ENCODE assay signal across 19 cellular contexts in genomic region chr10:17882557-17882956, GRCh38.
DNase-seq lines count a peak whose midpoint lies in the region; TF ChIP-seq lines count a peak whose summit lies in the region.
"Had no signal": no experiment of that assay in that cellular context is flagged by ENCODE, and none has a peak within 500 bp of the region (broad histone marks: within the 10 kb centered on the region; RNA-seq: fewer than 3 reads in every experiment).

No MANE protein-coding gene starts in this region.

- H3K4me3 ChIP-seq in AG10803 (ENCODE audit: low read length), result no peak overlapping the region
- H3K4me3 ChIP-seq in astrocyte of the spinal cord (ENCODE audit: low read depth, low read length), result no peak overlapping the region
- no peak overlapping the region for H3K4me3 ChIP-seq in smooth muscle cell
- H3K4me3 ChIP-seq: breast epithelium, hepatocyte had no signal

- no peaks in the 10 kb centered on the region for H3F3A ChIP-seq in smooth muscle cell (ENCODE audit: low read depth)

- H2AFZ ChIP-seq in smooth muscle cell (ENCODE audit: low read depth), result no peak overlapping the region
- H2AFZ ChIP-seq: hepatocyte had no signal

- no peak overlapping the region for H3K27ac ChIP-seq in smooth muscle cell (ENCODE audit: low read depth)
- H3K27ac ChIP-seq: breast epithelium, hepatocyte had no signal

- no peak overlapping the region for H3K9ac ChIP-seq in smooth muscle cell (ENCODE audit: low read depth)

- DNase-seq in AG10803 (ENCODE audit: low read depth), result peak; percentile 49
- peak; percentile 71 for DNase-seq in astrocyte of the spinal cord (ENCODE audit: low read depth, low spot score)
- DNase-seq in fibroblast of peridontal ligament (ENCODE audit: extremely low read depth), result peak; percentile 75
- DNase-seq in putamen (ENCODE audit: low spot score), result peak; percentile 13
- DNase-seq in smooth muscle cell (lab: John Stamatoyannopoulos, UW; ENCODE audit: unreplicated experiment), result no peak
- DNase-seq in T1000 (lab: John Stamatoyannopoulos, UW), result no peak
- DNase-seq in activated naive CD4-positive, alpha-beta T cell treated with anti-CD3 and anti-CD28 coated beads, Interleukin-2, amount 50 U/mL, for 16 hours, result no peak
- no peak for DNase-seq in NCI-H446 (lab: John Stamatoyannopoulos, UW)
- DNase-seq: activated CD4-positive, alpha-beta T cell treated with anti-CD3 and anti-CD28 coated beads, Interleukin-2, amount 50 U/mL, for 4 hours; activated T-cell treated with anti-CD3 and anti-CD28 coated beads, Interleukin-2, amount 50 U/mL, for 1 hour; DND-41; H7; NCI-H1436; NCI-H2171; PC-3; posterior cingulate gyrus; stimulated activated CD4-positive, alpha-beta T cell treated with anti-CD3 and anti-CD28 coated beads, Interleukin-12 subunit alpha, Interleukin-12 subunit beta, amount 100 ng/mL, for 4 hours had no signal

- WGBS in smooth muscle cell (ENCODE audit: low lambda C conversion rate), result 78% methylated on average over 1 of the region's 1 CpG

- H3K4me1 ChIP-seq in smooth muscle cell (ENCODE audit: low read depth), result no peaks in the 10 kb centered on the region
- H3K4me1 ChIP-seq: breast epithelium had no signal

- no peaks in the 10 kb centered on the region for H3K36me3 ChIP-seq in smooth muscle cell (ENCODE audit: low read depth)
- H3K36me3 ChIP-seq: breast epithelium had no signal

- no peaks in the 10 kb centered on the region for H3K9me3 ChIP-seq in smooth muscle cell (replicated peaks; ENCODE audit: low read depth)
- H3K9me3 ChIP-seq: breast epithelium had no signal

- H4K20me1 ChIP-seq in smooth muscle cell (ENCODE audit: low read depth), result no peaks in the 10 kb centered on the region

- H3K79me2 ChIP-seq in smooth muscle cell (ENCODE audit: low read depth), result no peaks in the 10 kb centered on the region
- H3K79me2 ChIP-seq: hepatocyte had no signal

- in situ Hi-C loops in astrocyte of the spinal cord (cut with HindIII; ENCODE audit: low sequenced_read_pairs), result no loop called here

- TF ChIP-seq CTCF in AG10803 (conservative IDR thresholded peaks at IDR 0.05; ENCODE audit: low read length), result no peak
- TF ChIP-seq CTCF in astrocyte of the spinal cord (IDR thresholded peaks at IDR 0.05; ENCODE audit: low read depth, low read length), result no peak
- TF ChIP-seq CTCF in smooth muscle cell (IDR thresholded peaks at IDR 0.05; ENCODE audit: borderline replicate concordance, insufficient read depth, poor library complexity, severe bottlenecking), result no peak

- no peak overlapping the region for H3K4me2 ChIP-seq in smooth muscle cell
- H3K4me2 ChIP-seq: hepatocyte had no signal

- H3K27me3 ChIP-seq in smooth muscle cell (ENCODE audit: low read depth), result no peaks in the 10 kb centered on the region
- H3K27me3 ChIP-seq: breast epithelium, hepatocyte had no signal

Comparison
In these comparisons a context has a peak if more than half of its experiments do, and no peak if none do; other contexts are left out.
1. DNase-seq: peak in AG10803 (single experiment), astrocyte of the spinal cord (single experiment), fibroblast of peridontal ligament (single experiment) and putamen (single experiment); none in smooth muscle cell (single experiment), T1000 (single experiment), activated naive CD4-positive, alpha-beta T cell treated with anti-CD3 and anti-CD28 coated beads, Interleukin-2, amount 50 U/mL, for 16 hours (single experiment) and NCI-H446 (0 of 2).